ENCODE assay signal across 8 cellular contexts in the genomic region with DNA sequence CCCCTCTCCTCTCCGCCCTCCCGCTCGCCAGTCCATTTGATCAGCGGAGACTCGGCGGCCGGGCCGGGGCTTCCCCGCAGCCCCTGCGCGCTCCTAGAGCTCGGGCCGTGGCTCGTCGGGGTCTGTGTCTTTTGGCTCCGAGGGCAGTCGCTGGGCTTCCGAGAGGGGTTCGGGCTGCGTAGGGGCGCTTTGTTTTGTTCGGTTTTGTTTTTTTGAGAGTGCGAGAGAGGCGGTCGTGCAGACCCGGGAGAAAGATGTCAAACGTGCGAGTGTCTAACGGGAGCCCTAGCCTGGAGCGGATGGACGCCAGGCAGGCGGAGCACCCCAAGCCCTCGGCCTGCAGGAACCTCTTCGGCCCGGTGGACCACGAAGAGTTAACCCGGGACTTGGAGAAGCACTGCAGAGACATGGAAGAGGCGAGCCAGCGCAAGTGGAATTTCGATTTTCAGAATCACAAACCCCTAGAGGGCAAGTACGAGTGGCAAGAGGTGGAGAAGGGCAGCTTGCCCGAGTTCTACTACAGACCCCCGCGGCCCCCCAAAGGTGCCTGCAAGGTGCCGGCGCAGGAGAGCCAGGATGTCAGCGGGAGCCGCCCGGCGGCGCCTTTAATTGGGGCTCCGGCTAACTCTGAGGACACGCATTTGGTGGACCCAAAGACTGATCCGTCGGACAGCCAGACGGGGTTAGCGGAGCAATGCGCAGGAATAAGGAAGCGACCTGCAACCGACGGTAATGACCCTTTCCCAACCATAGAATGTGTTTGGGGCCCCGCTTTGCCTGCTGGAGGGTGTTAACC. TPM values are rescaled to one million over a fixed set of nuclear protein-coding genes. Genes with fewer than 3 reads are reported as not detected.
A peak's percentile ranks its signal among the peaks of the same experiment; 100 is the strongest.
DNase-seq lines count a peak whose midpoint lies in the region; ATAC-seq and TF ChIP-seq lines count a peak whose summit lies in the region.

No MANE protein-coding gene starts in this region.

- H3K79me2 ChIP-seq in osteoblast (ENCODE audit: insufficient read depth, low read length) = peaks cover 52% of the 10 kb centered on the region

- H2AFZ ChIP-seq in osteoblast (ENCODE audit: low read length) = no peak overlapping the region

- H3K4me2 ChIP-seq in osteoblast (ENCODE audit: insufficient read depth, low read length) = peak overlapping the region; percentile 95

- H3K27me3 ChIP-seq in gastroesophageal sphincter (no peaks in the 10 kb centered on the region), osteoblast (ENCODE audit: insufficient read depth, low read length) (no peaks in the 10 kb centered on the region)

- TF ChIP-seq POLR2A in GM18951 (IDR thresholded peaks at IDR 0.05; ENCODE audit: extremely low read depth, insufficient read depth, insufficient read length) = peak; percentile 25
- no peak for TF ChIP-seq POLR2A in gastroesophageal sphincter (IDR thresholded peaks at IDR 0.05)

- peaks cover 22% of the 10 kb centered on the region for H4K20me1 ChIP-seq in osteoblast (ENCODE audit: insufficient read depth, low read length)

- H3K27ac ChIP-seq in gastroesophageal sphincter = peak overlapping the region; percentile 98 to 100 (median 100)
- peak overlapping the region; percentile 97 for H3K27ac ChIP-seq in osteoblast (ENCODE audit: low read depth, low read length)

- DNase-seq in C1 segment of cervical spinal cord (lab: John Stamatoyannopoulos, UW) (peak in 10 of 14 donors; percentile 39 to 77 (median 53)), osteoblast (ENCODE audit: insufficient read length, low spot score, missing footprints) (no peak), amniotic stem cell (lab: John Stamatoyannopoulos, UW) (no peak), NCI-H446 treated with DMSO at 0.1 percent for 48 hours (lab: John Stamatoyannopoulos, UW) (no peak)
- peak; percentile 71 for DNase-seq in activated CD8-positive, alpha-beta memory T cell treated with anti-CD3 and anti-CD28 coated beads, Interleukin-2, amount 50 U/mL, for 48 hours

- in situ Hi-C loops in GM18951 (cut with MboI; ENCODE audit: low sequenced_read_pairs, unreplicated experiment) = no loop called here

- TF ChIP-seq RAD21 in Ishikawa (IDR thresholded peaks at IDR 0.05; ENCODE audit: low read depth) = no peak

- TF ChIP-seq EP300 in Ishikawa (IDR thresholded peaks at IDR 0.05; ENCODE audit: borderline replicate concordance) = no peak
- no peak for TF ChIP-seq EP300 in gastroesophageal sphincter (IDR thresholded peaks at IDR 0.05)

- TF ChIP-seq CTCF in gastroesophageal sphincter (IDR thresholded peaks at IDR 0.05) = no peak
- TF ChIP-seq CTCF in osteoblast (IDR thresholded peaks at IDR 0.05; ENCODE audit: extremely low read depth, low read depth, low read length) = no peak

- H3K9me3 ChIP-seq in gastroesophageal sphincter = no peaks in the 10 kb centered on the region
- H3K9me3 ChIP-seq in osteoblast (ENCODE audit: low read depth, low read length) = no peaks in the 10 kb centered on the region

- WGBS in gastroesophageal sphincter (ENCODE audit: low coverage in 1 of 2), 2 donors = 0% methylated on average over 3 of the region's 62 CpGs; no CpG with 5 or more reads in 1 of the 2 donors

- ATAC-seq in gastroesophageal sphincter = no peak

- H3K36me3 ChIP-seq in gastroesophageal sphincter = peaks cover 0 to 32% of the 10 kb centered on the region in 2 donors
- peaks cover 25% of the 10 kb centered on the region for H3K36me3 ChIP-seq in osteoblast (ENCODE audit: insufficient read depth, low read length)

- H3K4me3 ChIP-seq in gastroesophageal sphincter (peak overlapping the region; percentile 70 to 88), osteoblast (ENCODE audit: insufficient read depth, low read length) (peak overlapping the region; percentile 81)

- H3K4me1 ChIP-seq in gastroesophageal sphincter = peaks cover 8 to 78% (median 55%) of the 10 kb centered on the region in 3 donors
- H3K4me1 ChIP-seq in osteoblast (ENCODE audit: insufficient read depth, low read length) = peaks cover 51% of the 10 kb centered on the region

TF ChIP-seq in Ishikawa, 13 proteins besides CTCF, POLR2A, EP300 and RAD21:
- TF ChIP-seq, protein P1, sequence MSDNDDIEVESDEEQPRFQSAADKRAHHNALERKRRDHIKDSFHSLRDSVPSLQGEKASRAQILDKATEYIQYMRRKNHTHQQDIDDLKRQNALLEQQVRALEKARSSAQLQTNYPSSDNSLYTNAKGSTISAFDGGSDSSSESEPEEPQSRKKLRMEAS (IDR thresholded peaks at IDR 0.05) = peak; percentile 7; the same call in 1 of the 2 replicates
- TF ChIP-seq FOXM1 (IDR thresholded peaks at IDR 0.05; ENCODE audit: borderline replicate concordance, low read depth) = no peak
- no peak for TF ChIP-seq TCF12 (IDR thresholded peaks at IDR 0.05; ENCODE audit: low read depth)
TF ChIP-seq in Ishikawa: peak in this region for 1.

RNA-seq across cellular contexts. Expression of a gene that starts 0.6 kb away (rescaled TPM):
- total RNA-seq in gastroesophageal sphincter = 100 to 1,000 TPM in 1 of 4 donors, 10 to 100 TPM in 3; 62.6 to 103 (median 73.0) TPM
- 44.5 and 52.8 TPM in 2 replicates for total RNA-seq in osteoblast

RNA-seq across cellular contexts. Expression of a gene that starts 21.8 kb away (rescaled TPM):
- total RNA-seq in gastroesophageal sphincter (under 1 TPM in 2 of 4 donors, not detected in 2; 0.32 to 0.54 TPM), osteoblast (under 0.01 and 0.36 TPM in 2 replicates)

Comparison
In these comparisons a context has a peak if more than half of its experiments do, and no peak if none do; other contexts are left out.
1. DNase-seq: peak in C1 segment of cervical spinal cord (10 of 14) and activated CD8-positive, alpha-beta memory T cell treated with anti-CD3 and anti-CD28 coated beads, Interleukin-2, amount 50 U/mL, for 48 hours (single experiment); none in osteoblast (single experiment), amniotic stem cell (single experiment) and NCI-H446 treated with DMSO at 0.1 percent for 48 hours (single experiment).